In the genomic region with DNA sequence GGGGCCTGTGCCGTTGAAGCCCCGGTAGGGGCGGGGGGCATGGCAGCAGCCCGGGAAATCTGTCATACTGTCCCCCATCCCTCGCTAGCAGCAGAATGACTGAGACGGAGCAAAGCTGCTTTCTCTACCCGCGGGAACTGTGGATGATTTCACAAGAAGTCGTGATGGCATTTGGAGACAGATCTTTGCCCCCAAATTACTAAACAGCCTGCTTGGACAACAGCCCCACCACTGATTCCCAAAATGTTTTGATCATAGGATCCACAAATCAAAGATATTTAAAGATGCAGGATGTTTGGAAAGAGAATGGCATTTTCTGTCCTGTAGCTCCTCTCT, we compare ENCODE assay signal across 8 cellular contexts.
A peak's percentile ranks its signal among the peaks of the same experiment; 100 is the strongest.
DNase-seq lines count a peak whose midpoint lies in the region; ATAC-seq lines count a peak whose summit lies in the region.

No MANE protein-coding gene starts in this region.

- no peaks in the 10 kb centered on the region for H3K79me1 ChIP-seq in mesenchymal stem cell (replicated peaks; ENCODE audit: low read length, poor library complexity, severe bottlenecking)

- H2BK120ac ChIP-seq in mesenchymal stem cell (ENCODE audit: low read depth, low read length) = peak overlapping the region; percentile 24

- no peak overlapping the region for H2BK5ac ChIP-seq in mesenchymal stem cell (ENCODE audit: low read depth, low read length, poor library complexity, severe bottlenecking)

- peak overlapping the region; percentile 99 for H3K4me2 ChIP-seq in mesenchymal stem cell (ENCODE audit: low read length, poor library complexity, severe bottlenecking)

- peak overlapping the region in 1 of 2 experiments; percentile 58 for H3K18ac ChIP-seq in mesenchymal stem cell (ENCODE audit: low read depth in 1 of 2, low read length in 2 of 2)

- DNase-seq in SJSA1 (ENCODE audit: low read depth in 1 of 2, low spot score in 2 of 2) (no peak), mesenchymal stem cell (peak; percentile 35), substantia nigra (lab: John Stamatoyannopoulos, UW) (peak in 1 of 49 donors; percentile 40), H4 (ENCODE audit: low spot score) (no peak), glomerular visceral epithelial cell (ENCODE audit: extremely low spot score) (no peak)
- no peak for DNase-seq in effector memory CD4-positive, alpha-beta T cell
- DNase-seq in stimulated activated CD4-positive, alpha-beta T cell treated with anti-CD3 and anti-CD28 coated beads, Interleukin-4, amount 100 ng/mL, for 1 hour = no peak

- H3K9me3 ChIP-seq in SJSA1 (replicated peaks) = no peaks in the 10 kb centered on the region
- H3K9me3 ChIP-seq in effector memory CD4-positive, alpha-beta T cell (ENCODE audit: control insufficient read depth, low read length) = no peaks in the 10 kb centered on the region
- H3K9me3 ChIP-seq in mesenchymal stem cell (ENCODE audit: control insufficient read depth, low read length) = peaks cover 20% of the 10 kb centered on the region

- no peak for ATAC-seq in HG03108 (IDR thresholded peaks at IDR 0.05; ENCODE audit: unreplicated experiment)

- 0 out of 2 replicates have a peak, but pooled peaks cover 4% of the 10 kb centered on the region for H3K4me1 ChIP-seq in SJSA1 (replicated peaks)
- peaks cover 7% of the 10 kb centered on the region for H3K4me1 ChIP-seq in effector memory CD4-positive, alpha-beta T cell (ENCODE audit: control insufficient read depth, insufficient read depth, low read length, poor library complexity, severe bottlenecking)
- peaks cover 17% of the 10 kb centered on the region for H3K4me1 ChIP-seq in mesenchymal stem cell (ENCODE audit: control insufficient read depth, insufficient read depth, low read depth, low read length)

- no peak overlapping the region for H4K91ac ChIP-seq in mesenchymal stem cell (ENCODE audit: low read length)

- H2AK5ac ChIP-seq in mesenchymal stem cell (ENCODE audit: low read length, severe bottlenecking) = no peak overlapping the region

- H3K27me3 ChIP-seq in SJSA1 (replicated peaks) (no peaks in the 10 kb centered on the region), mesenchymal stem cell (ENCODE audit: control insufficient read depth in 1 of 2, insufficient read depth in 1 of 2, low read length in 2 of 2) (peaks cover 0 to 55% of the 10 kb centered on the region in 2 experiments)
- H3K27me3 ChIP-seq in effector memory CD4-positive, alpha-beta T cell (replicated peaks; ENCODE audit: control insufficient read depth, insufficient read depth, low read length, poor library complexity, severe bottlenecking) = peaks cover 6% of the 10 kb centered on the region

- no peak overlapping the region for H3K14ac ChIP-seq in mesenchymal stem cell (ENCODE audit: low read length in 2 of 2)

- H3K9ac ChIP-seq in mesenchymal stem cell (ENCODE audit: low read length) = peak overlapping the region; percentile 72

- H3K27ac ChIP-seq in SJSA1 (no peak overlapping the region), mesenchymal stem cell (ENCODE audit: low read length, poor library complexity, severe bottlenecking) (no peak overlapping the region), substantia nigra (ENCODE audit: low read depth, low read length, poor library complexity, severe bottlenecking) (peak overlapping the region; percentile 83)
- H3K27ac ChIP-seq in effector memory CD4-positive, alpha-beta T cell (ENCODE audit: insufficient read depth, low read length, poor library complexity, severe bottlenecking) = no peak overlapping the region

- H2BK12ac ChIP-seq in mesenchymal stem cell (ENCODE audit: low read length in 2 of 2) = no peak overlapping the region

- peak overlapping the region; percentile 48 for H2AFZ ChIP-seq in mesenchymal stem cell (ENCODE audit: low read depth, low read length)

- WGBS in mesenchymal stem cell = 0% methylated on average over 3 of the region's 9 CpGs

- H4K8ac ChIP-seq in mesenchymal stem cell (ENCODE audit: low read length) = no peak overlapping the region

- peak overlapping the region; percentile 36 for H3K4me3 ChIP-seq in SJSA1
- H3K4me3 ChIP-seq in effector memory CD4-positive, alpha-beta T cell (ENCODE audit: insufficient read depth, low read depth, low read length, poor library complexity, severe bottlenecking) = peak overlapping the region; percentile 36
- H3K4me3 ChIP-seq in mesenchymal stem cell (ENCODE audit: insufficient read depth in 1 of 2, low read depth in 1 of 2, low read length in 2 of 2) = peak overlapping the region; percentile 51 to 73

- no peak overlapping the region for H2BK15ac ChIP-seq in mesenchymal stem cell (ENCODE audit: low read depth, poor library complexity, severe bottlenecking)

- H3K4ac ChIP-seq in mesenchymal stem cell (ENCODE audit: low read depth in 1 of 2, low read length in 2 of 2) = peak overlapping the region in 1 of 2 experiments; percentile 4

- peak overlapping the region in 1 of 2 experiments; percentile 78 for H3K23ac ChIP-seq in mesenchymal stem cell (ENCODE audit: low read length in 2 of 2)

- H3K36me3 ChIP-seq in SJSA1 (no peaks in the 10 kb centered on the region), mesenchymal stem cell (ENCODE audit: control insufficient read depth in 1 of 2, insufficient read depth in 2 of 2, low read depth in 1 of 2, low read length in 2 of 2) (peaks cover 0 to 2% of the 10 kb centered on the region in 2 experiments)
- H3K36me3 ChIP-seq in effector memory CD4-positive, alpha-beta T cell (ENCODE audit: control insufficient read depth, insufficient read depth, low read length) = no peaks in the 10 kb centered on the region
